In the genomic region with DNA sequence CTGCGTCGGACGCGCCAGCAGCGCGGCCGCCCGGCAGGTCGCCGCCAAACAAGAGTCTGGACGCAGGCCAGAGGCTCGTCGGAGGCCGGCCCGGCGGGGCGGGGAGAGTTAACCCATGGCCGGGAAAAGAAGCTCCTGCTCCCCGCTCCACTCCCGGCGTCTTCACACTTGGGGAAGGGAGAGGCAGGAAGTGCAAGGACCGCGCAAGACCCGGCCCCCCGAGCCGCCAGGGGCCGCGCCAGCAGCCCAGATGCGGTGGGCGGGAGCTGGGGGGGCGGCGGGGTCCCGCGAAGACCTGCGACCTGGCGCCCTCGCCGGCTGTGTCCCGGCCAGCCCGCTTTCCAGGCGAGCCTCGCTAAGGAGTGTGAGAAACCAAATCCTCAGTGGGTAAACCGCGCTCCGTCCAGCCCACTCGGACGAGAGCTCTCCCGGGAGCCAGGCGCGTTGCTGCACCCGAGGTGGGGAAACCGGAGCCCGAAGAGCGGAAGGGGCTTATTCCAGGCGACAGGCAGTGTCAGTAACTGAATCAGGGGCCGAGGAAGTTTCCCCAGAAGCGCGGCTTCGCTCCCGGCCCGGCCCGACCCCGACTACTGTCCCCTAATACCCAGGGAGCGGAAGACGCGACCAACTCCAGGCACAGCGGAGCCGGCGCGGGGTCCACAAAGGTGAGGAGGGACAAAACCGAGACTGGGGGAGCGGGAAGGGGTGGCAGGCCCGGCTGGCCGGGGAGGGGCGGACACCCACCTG, we compare ENCODE assay signal across 8 cellular contexts. TPM values are rescaled to one million over a fixed set of nuclear protein-coding genes. Genes with fewer than 3 reads are reported as not detected.
DNase-seq lines count a peak whose midpoint lies in the region; ATAC-seq and TF ChIP-seq lines count a peak whose summit lies in the region.

No MANE protein-coding gene starts in this region.

- no peaks in the 10 kb centered on the region for H3K36me3 ChIP-seq in DOHH2 (ENCODE audit: control insufficient read depth, low read length)
- H3K36me3 ChIP-seq in HEK293 (ENCODE audit: control insufficient read depth in 2 of 2, insufficient read depth in 1 of 2, low read length in 2 of 2) = no peaks in the 10 kb centered on the region; a peak in 1 of 3 replicates
- H3K36me3 ChIP-seq in mucosa of descending colon (ENCODE audit: low read depth) = no peaks in the 10 kb centered on the region
- no peaks in the 10 kb centered on the region for H3K36me3 ChIP-seq in aorta (ENCODE audit: control insufficient read depth in 1 of 2, insufficient read depth in 2 of 2, low read length in 1 of 2)

- no peak for TF ChIP-seq CTCF in DOHH2 (IDR thresholded peaks at IDR 0.05; ENCODE audit: low read depth, low read length, poor library complexity, severe bottlenecking)
- no peak; the same call in 1 of the 2 replicates for TF ChIP-seq CTCF in HEK293 (tag by site-specific recombination; IDR thresholded peaks at IDR 0.05)
- TF ChIP-seq CTCF in epithelial cell of esophagus (IDR thresholded peaks at IDR 0.05; ENCODE audit: insufficient read depth, low read depth, low read length, missing control alignments) = no peak
- no peak for TF ChIP-seq CTCF in mucosa of descending colon (IDR thresholded peaks at IDR 0.05)

- H3K9me3 ChIP-seq in DOHH2 (ENCODE audit: control insufficient read depth, insufficient read depth, low read length) (no peaks in the 10 kb centered on the region), HEK293 (ENCODE audit: control insufficient read depth, insufficient read depth, low read depth, low read length) (no peaks in the 10 kb centered on the region), mucosa of descending colon (no peaks in the 10 kb centered on the region), aorta (ENCODE audit: control insufficient read depth, low read length) (no peaks in the 10 kb centered on the region)

- H3K4me1 ChIP-seq in DOHH2 (ENCODE audit: control insufficient read depth, low read length) = peaks cover 16% of the 10 kb centered on the region
- peaks cover 3% of the 10 kb centered on the region; the same call in 1 of the 2 replicates for H3K4me1 ChIP-seq in HEK293 (ENCODE audit: control insufficient read depth, insufficient read depth, low read length)
- peaks cover 6% of the 10 kb centered on the region for H3K4me1 ChIP-seq in mucosa of descending colon (ENCODE audit: low read depth)
- no peaks in the 10 kb centered on the region for H3K4me1 ChIP-seq in aorta (ENCODE audit: control insufficient read depth in 1 of 2, insufficient read depth in 2 of 2, low read length in 2 of 2)

- H4K20me1 ChIP-seq in DOHH2 (ENCODE audit: control insufficient read depth, insufficient read depth, low read depth, low read length) = no peaks in the 10 kb centered on the region

- H3K4me2 ChIP-seq in DOHH2 (ENCODE audit: low read length) = peak overlapping the region; percentile 82

- H3F3A ChIP-seq in DOHH2 (ENCODE audit: control insufficient read depth, insufficient read depth) = no peaks in the 10 kb centered on the region

- CTCF ChIA-PET in HEK293 (lab: Yijun Ruan, JAX) = interaction anchor here (0.5 to 1.8 kb wide), 11 partner anchors 9 to 460 kb away, joined by 3 to 8 read pairs (median 3); no protein-coding TSS in a partner anchor

- no peak overlapping the region for H3K27ac ChIP-seq in DOHH2 (ENCODE audit: low read depth, low read length)
- H3K27ac ChIP-seq in HEK293 (ENCODE audit: extremely low read depth, low read depth, low read length) = no peak overlapping the region; the same call in 1 of the 2 replicates
- peak overlapping the region in 1 of 2 donors; percentile 1 for H3K27ac ChIP-seq in aorta (ENCODE audit: low read depth in 1 of 2, low read length in 2 of 2)

- H3K79me2 ChIP-seq in DOHH2 (ENCODE audit: control insufficient read depth, low read length) = no peaks in the 10 kb centered on the region

- H3K27me3 ChIP-seq in DOHH2 (ENCODE audit: control insufficient read depth, low read length) (peaks cover 45% of the 10 kb centered on the region), aorta (ENCODE audit: control insufficient read depth in 1 of 2, insufficient read depth in 2 of 2, low read length in 1 of 2) (no peaks in the 10 kb centered on the region)

- ATAC-seq in mucosa of descending colon (peak; percentile 63), aorta (ENCODE audit: low FRiP score) (peak; percentile 36), HG03196 (IDR thresholded peaks at IDR 0.05; ENCODE audit: unreplicated experiment) (no peak)

- POLR2A ChIA-PET in HEK293 (lab: Yijun Ruan, JAX) = interaction anchor here (0.6 to 2.1 kb wide), 3 partner anchors 15 to 511 kb away, joined by 3 to 7 read pairs (median 3); partner anchors contain the start of gene SKIC8

- H3K4me3 ChIP-seq in DOHH2 (ENCODE audit: low read length) = peak overlapping the region; percentile 68
- H3K4me3 ChIP-seq in HEK293 (ENCODE audit: low read depth, low read length) = peak overlapping the region; percentile 56
- peak overlapping the region; percentile 36 for H3K4me3 ChIP-seq in epithelial cell of esophagus (ENCODE audit: low read length)
- peak overlapping the region; percentile 14 for H3K4me3 ChIP-seq in mucosa of descending colon
- H3K4me3 ChIP-seq in aorta (ENCODE audit: low read length in 2 of 2) = peak overlapping the region; percentile 57 to 91

- 0 to 1% methylated on average over 59 to 75 of the region's 75 CpGs for WGBS in aorta, 2 donors

- DNase-seq in SW480 (ENCODE audit: low spot score) = peak; percentile 20
- DNase-seq in epithelial cell of esophagus (ENCODE audit: low read depth) = peak; percentile 16
- peak in 2 of 3 donors; percentile 56 to 71 for DNase-seq in mucosa of descending colon
- peak; percentile 69 to 91 for DNase-seq in aorta
- no peak for DNase-seq in NCI-H1092 treated with DMSO at 0.1 percent for 48 hours (lab: John Stamatoyannopoulos, UW)

- intact Hi-C loops in mucosa of descending colon (cut with DNase I, micrococcal nuclease) (no loop called here), aorta (cut with DNase I) (loop anchor here (1.0 to 5.0 kb wide), 3 partner anchors 47 to 67 kb away; no protein-coding TSS in a partner anchor)

- H3K9me2 ChIP-seq in DOHH2 (replicated peaks; ENCODE audit: control insufficient read depth, low read length) = no peaks in the 10 kb centered on the region

TF ChIP-seq in HEK293, 187 proteins besides CTCF, POLR2A, EP300 and RAD21 (continues in another document):
- TF ChIP-seq ZFP41 (tag by site-specific recombination; IDR thresholded peaks at IDR 0.05; ENCODE audit: borderline replicate concordance) (no peak), ZNF561 (tag by site-specific recombination; IDR thresholded peaks at IDR 0.05; ENCODE audit: borderline replicate concordance) (no peak), IKZF3 (tag by site-specific recombination; IDR thresholded peaks at IDR 0.05) (peak; percentile 49; the same call in 1 of the 2 replicates), ZNF366 (tag by site-specific recombination; conservative IDR thresholded peaks at IDR 0.05) (no peak), ELK4 (IDR thresholded peaks at IDR 0.05; ENCODE audit: borderline replicate concordance, low read depth, low read length) (no peak), ZBTB20 (tag by site-specific recombination; IDR thresholded peaks at IDR 0.05) (peak; percentile 49; the same call in 1 of the 2 replicates), ZNF324 (tag by site-specific recombination; IDR thresholded peaks at IDR 0.05) (no peak), ZFP3 (tag by site-specific recombination; IDR thresholded peaks at IDR 0.05; ENCODE audit: low read depth) (no peak)
- TF ChIP-seq, protein P1, sequence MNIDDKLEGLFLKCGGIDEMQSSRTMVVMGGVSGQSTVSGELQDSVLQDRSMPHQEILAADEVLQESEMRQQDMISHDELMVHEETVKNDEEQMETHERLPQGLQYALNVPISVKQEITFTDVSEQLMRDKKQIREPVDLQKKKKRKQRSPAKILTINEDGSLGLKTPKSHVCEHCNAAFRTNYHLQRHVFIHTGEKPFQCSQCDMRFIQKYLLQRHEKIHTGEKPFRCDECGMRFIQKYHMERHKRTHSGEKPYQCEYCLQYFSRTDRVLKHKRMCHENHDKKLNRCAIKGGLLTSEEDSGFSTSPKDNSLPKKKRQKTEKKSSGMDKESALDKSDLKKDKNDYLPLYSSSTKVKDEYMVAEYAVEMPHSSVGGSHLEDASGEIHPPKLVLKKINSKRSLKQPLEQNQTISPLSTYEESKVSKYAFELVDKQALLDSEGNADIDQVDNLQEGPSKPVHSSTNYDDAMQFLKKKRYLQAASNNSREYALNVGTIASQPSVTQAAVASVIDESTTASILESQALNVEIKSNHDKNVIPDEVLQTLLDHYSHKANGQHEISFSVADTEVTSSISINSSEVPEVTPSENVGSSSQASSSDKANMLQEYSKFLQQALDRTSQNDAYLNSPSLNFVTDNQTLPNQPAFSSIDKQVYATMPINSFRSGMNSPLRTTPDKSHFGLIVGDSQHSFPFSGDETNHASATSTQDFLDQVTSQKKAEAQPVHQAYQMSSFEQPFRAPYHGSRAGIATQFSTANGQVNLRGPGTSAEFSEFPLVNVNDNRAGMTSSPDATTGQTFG (tag by site-specific recombination; IDR thresholded peaks at IDR 0.05; ENCODE audit: borderline replicate concordance) = no peak
- TF ChIP-seq, protein P2, sequence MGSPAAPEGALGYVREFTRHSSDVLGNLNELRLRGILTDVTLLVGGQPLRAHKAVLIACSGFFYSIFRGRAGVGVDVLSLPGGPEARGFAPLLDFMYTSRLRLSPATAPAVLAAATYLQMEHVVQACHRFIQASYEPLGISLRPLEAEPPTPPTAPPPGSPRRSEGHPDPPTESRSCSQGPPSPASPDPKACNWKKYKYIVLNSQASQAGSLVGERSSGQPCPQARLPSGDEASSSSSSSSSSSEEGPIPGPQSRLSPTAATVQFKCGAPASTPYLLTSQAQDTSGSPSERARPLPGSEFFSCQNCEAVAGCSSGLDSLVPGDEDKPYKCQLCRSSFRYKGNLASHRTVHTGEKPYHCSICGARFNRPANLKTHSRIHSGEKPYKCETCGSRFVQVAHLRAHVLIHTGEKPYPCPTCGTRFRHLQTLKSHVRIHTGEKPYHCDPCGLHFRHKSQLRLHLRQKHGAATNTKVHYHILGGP (tag by site-specific recombination; IDR thresholded peaks at IDR 0.05) = no peak

RNA-seq across cellular contexts. Expression of gene ADAMTS7, which starts 0.7 kb away (rescaled TPM):
- total RNA-seq in mucosa of descending colon = 1 to 10 TPM; 1.3 to 5.7 (median 1.8) TPM
- total RNA-seq in aorta = 10 to 100 TPM; 14.7 to 23.9 TPM
- 10 to 100 TPM in 1 of 2 donors, 1 to 10 TPM in 1; 3.9 to 30.0 TPM for polyA plus RNA-seq in aorta

Comparison
In these comparisons a context has a peak if more than half of its experiments do, and no peak if none do; other contexts are left out.
1. H3K4me3 ChIP-seq: peak in every context shown above with its lines; median percentile 74 in aorta; 68 in DOHH2; 56 in HEK293; 36 in epithelial cell of esophagus; 14 in mucosa of descending colon.
2. intact Hi-C loops: an anchor here in aorta (1.0 to 5.0 kb wide); none called in mucosa of descending colon.